ENCODE assay signal across 20 cellular contexts in the genomic region with DNA sequence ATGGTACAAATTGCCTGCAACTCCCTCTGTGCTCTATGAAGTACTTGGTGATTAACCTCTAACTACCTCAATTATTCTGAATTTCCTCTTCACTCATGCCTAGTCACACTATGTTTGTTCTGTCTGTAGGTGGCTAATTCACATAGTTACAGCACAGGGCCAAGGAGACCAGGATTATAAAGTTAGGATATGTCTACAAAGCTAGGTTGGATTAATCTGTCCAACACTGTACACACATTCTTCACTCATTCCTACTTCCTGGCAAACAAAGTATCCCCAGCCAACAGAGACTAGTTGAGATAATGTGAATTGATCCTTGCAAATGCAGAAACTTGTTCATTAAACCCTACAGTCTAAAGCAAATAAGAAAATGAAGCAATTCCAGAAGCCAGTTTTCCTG.
DNase-seq lines count a peak whose midpoint lies in the region; ATAC-seq, FAIRE-seq and TF ChIP-seq lines count a peak whose summit lies in the region.
"Had no signal": no experiment of that assay in that cellular context is flagged by ENCODE, and none has a peak within 500 bp of the region (broad histone marks: within the 10 kb centered on the region; RNA-seq: fewer than 3 reads in every experiment).

No MANE protein-coding gene starts in this region.

- peak overlapping the region; percentile 56 for H3K27ac ChIP-seq in SK-N-MC
- peak overlapping the region in 1 of 4 donors; percentile 43 for H3K27ac ChIP-seq in pancreas
- no peak overlapping the region for H3K27ac ChIP-seq in sigmoid colon
- H3K27ac ChIP-seq: KMS-11, SJCRH30 had no signal

- FAIRE-seq in G401.6 (lab: Jason Lieb, UNC) (peak; percentile 93), pancreas (lab: Jason Lieb, UNC) (no peak)
- FAIRE-seq: GM19239 had no signal

- H3K9ac ChIP-seq in SK-N-MC (ENCODE audit: insufficient read length): no peak overlapping the region
- H3K9ac ChIP-seq: KMS-11 had no signal

- H3K9me3 ChIP-seq in SK-N-MC (ENCODE audit: low read depth, low read length): no peaks in the 10 kb centered on the region
- no peaks in the 10 kb centered on the region for H3K9me3 ChIP-seq in pancreas
- H3K9me3 ChIP-seq in sigmoid colon: no peaks in the 10 kb centered on the region
- H3K9me3 ChIP-seq: MG63, SJCRH30 had no signal

- H3K4me3 ChIP-seq in SK-N-MC (no peak overlapping the region), pancreas (no peak overlapping the region), foreskin fibroblast (ENCODE audit: low read depth in 1 of 2, low read length in 2 of 2) (no peak overlapping the region), sigmoid colon (no peak overlapping the region)
- H3K4me3 ChIP-seq: MG63, SJCRH30 had no signal

- DNase-seq in NCI-H1436 (lab: John Stamatoyannopoulos, UW): peak; percentile 25
- DNase-seq in SK-N-MC (ENCODE audit: low read depth, low spot score): no peak
- DNase-seq in pancreas: no peak
- DNase-seq in kidney tubule cell (ENCODE audit: low spot score): no peak
- no peak for DNase-seq in OCI-M2 (lab: John Stamatoyannopoulos, UW; ENCODE audit: unreplicated experiment)
- no peak for DNase-seq in foreskin fibroblast
- DNase-seq in sigmoid colon: no peak
- DNase-seq: C1 segment of cervical spinal cord; H7; MG63; NCI-H1092; NCI-H2029; NCI-H2171; NCI-H510A; NK-92 treated with Interleukin-12 subunit alpha and Interleukin-12 subunit beta, amount 100 ng/mL, for 24 hours; OCI-M1; SJCRH30 had no signal

- H3K36me3 ChIP-seq in SK-N-MC (ENCODE audit: insufficient read depth, low read length): no peaks in the 10 kb centered on the region
- no peaks in the 10 kb centered on the region for H3K36me3 ChIP-seq in pancreas
- H3K36me3 ChIP-seq in sigmoid colon: no peaks in the 10 kb centered on the region
- H3K36me3 ChIP-seq: MG63, SJCRH30 had no signal

- intact Hi-C loops in pancreas (cut with DNase I) (no loop called here), sigmoid colon (cut with DNase I) (no loop called here)

- H3K4me1 ChIP-seq in pancreas: peaks cover 0 to 5% (median 0%) of the 10 kb centered on the region in 3 donors
- H3K4me1 ChIP-seq in sigmoid colon: no peaks in the 10 kb centered on the region
- H3K4me1 ChIP-seq: SJCRH30 had no signal

- no peak for TF ChIP-seq EP300 in sigmoid colon (IDR thresholded peaks at IDR 0.05)

- TF ChIP-seq CTCF in pancreas (IDR thresholded peaks at IDR 0.05): no peak
- TF ChIP-seq CTCF in foreskin fibroblast (IDR thresholded peaks at IDR 0.05; ENCODE audit: low read depth, low read length): no peak
- TF ChIP-seq CTCF in sigmoid colon (IDR thresholded peaks at IDR 0.05): no peak

- ATAC-seq in pancreas: peak; percentile 43 to 88 (median 81)

- TF ChIP-seq POLR2A in sigmoid colon (IDR thresholded peaks at IDR 0.05): no peak

- H3K27me3 ChIP-seq in pancreas (no peaks in the 10 kb centered on the region), sigmoid colon (no peaks in the 10 kb centered on the region)
- H3K27me3 ChIP-seq: MG63, SJCRH30 had no signal
